Comparison of ENCODE assay signal across 2 cellular contexts in the genomic region with DNA sequence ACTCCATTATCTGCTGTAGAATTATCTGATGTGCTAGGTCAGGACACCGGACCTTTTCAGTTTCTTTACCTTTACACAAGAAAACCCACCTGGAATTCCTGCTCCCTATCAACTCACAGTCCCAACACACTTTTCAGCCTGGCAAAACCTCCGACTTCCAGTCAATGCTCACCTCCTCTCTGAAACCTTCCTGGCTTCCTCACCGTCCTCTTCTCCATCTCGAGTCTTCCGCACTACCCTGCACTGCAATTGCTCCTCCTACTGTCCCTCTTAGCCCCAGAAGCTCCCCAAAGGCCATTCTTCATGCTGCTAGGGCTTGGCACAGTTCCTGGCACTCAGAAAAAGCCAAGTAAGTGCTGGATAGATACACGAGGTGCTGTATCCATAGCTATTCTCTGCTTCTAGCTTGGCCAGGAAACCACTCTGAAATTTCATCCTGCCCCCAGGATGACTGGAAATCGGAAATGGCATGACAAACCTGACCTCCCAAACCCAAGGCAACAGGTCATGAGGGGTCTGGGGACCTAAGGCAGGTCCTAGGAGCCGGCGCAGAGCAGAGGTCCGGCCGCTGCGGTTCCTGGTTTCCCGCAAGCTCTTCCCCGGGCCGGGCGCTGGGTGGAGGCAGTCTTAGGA.
TF ChIP-seq lines count a peak whose summit lies in the region.

No MANE protein-coding gene starts in this region.

TF ChIP-seq in H1, 55 proteins besides CTCF, POLR2A, EP300 and RAD21:
- TF ChIP-seq MAFK (IDR thresholded peaks at IDR 0.05; ENCODE audit: low read depth, low read length) (no peak), SIX5 (IDR thresholded peaks at IDR 0.05; ENCODE audit: low read depth, low read length) (no peak), TEAD4 (IDR thresholded peaks at IDR 0.05; ENCODE audit: low read depth, low read length) (no peak), ATF2 (IDR thresholded peaks at IDR 0.05; ENCODE audit: low read length) (no peak), POLR2AphosphoS5 (IDR thresholded peaks at IDR 0.05; ENCODE audit: low read depth, low read length) (no peak), GABPA (IDR thresholded peaks at IDR 0.05; ENCODE audit: borderline replicate concordance, insufficient read depth, low read length) (no peak), SUZ12 (IDR thresholded peaks at IDR 0.05; ENCODE audit: low read length) (no peak), CBX5 (IDR thresholded peaks at IDR 0.05; ENCODE audit: low read depth, low read length) (no peak), SIN3A (conservative IDR thresholded peaks at IDR 0.05 in 1 of 2, IDR thresholded peaks at IDR 0.05 in 1 of 2; ENCODE audit: low read depth in 1 of 2, low read length in 2 of 2) (no peak), RFX5 (IDR thresholded peaks at IDR 0.05; ENCODE audit: borderline replicate concordance, low read depth, low read length) (no peak), RXRA (IDR thresholded peaks at IDR 0.05; ENCODE audit: insufficient read depth, low read depth, low read length) (no peak), ZNF274 (IDR thresholded peaks at IDR 0.05; ENCODE audit: borderline replicate concordance, extremely low read depth, low read length) (no peak), SIRT6 (IDR thresholded peaks at IDR 0.05; ENCODE audit: low read length) (no peak), POU5F1 (IDR thresholded peaks at IDR 0.05; ENCODE audit: low read depth, low read length) (no peak)
- TF ChIP-seq, protein P1, sequence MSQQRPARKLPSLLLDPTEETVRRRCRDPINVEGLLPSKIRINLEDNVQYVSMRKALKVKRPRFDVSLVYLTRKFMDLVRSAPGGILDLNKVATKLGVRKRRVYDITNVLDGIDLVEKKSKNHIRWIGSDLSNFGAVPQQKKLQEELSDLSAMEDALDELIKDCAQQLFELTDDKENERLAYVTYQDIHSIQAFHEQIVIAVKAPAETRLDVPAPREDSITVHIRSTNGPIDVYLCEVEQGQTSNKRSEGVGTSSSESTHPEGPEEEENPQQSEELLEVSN (IDR thresholded peaks at IDR 0.05): no peak

TF ChIP-seq in neural cell, 6 proteins besides CTCF, POLR2A, EP300 and RAD21:
- TF ChIP-seq SMC3 (conservative IDR thresholded peaks at IDR 0.05; ENCODE audit: poor library complexity) (no peak), MXI1 (conservative IDR thresholded peaks at IDR 0.05; ENCODE audit: poor library complexity, severe bottlenecking) (no peak), TAF1 (IDR thresholded peaks at IDR 0.05; ENCODE audit: low read depth) (no peak), EZH2 (IDR thresholded peaks at IDR 0.05; ENCODE audit: borderline replicate concordance, insufficient read depth, low read length, poor library complexity, severe bottlenecking) (no peak), POLR2AphosphoS5 (IDR thresholded peaks at IDR 0.05) (no peak)
- TF ChIP-seq, protein P2, sequence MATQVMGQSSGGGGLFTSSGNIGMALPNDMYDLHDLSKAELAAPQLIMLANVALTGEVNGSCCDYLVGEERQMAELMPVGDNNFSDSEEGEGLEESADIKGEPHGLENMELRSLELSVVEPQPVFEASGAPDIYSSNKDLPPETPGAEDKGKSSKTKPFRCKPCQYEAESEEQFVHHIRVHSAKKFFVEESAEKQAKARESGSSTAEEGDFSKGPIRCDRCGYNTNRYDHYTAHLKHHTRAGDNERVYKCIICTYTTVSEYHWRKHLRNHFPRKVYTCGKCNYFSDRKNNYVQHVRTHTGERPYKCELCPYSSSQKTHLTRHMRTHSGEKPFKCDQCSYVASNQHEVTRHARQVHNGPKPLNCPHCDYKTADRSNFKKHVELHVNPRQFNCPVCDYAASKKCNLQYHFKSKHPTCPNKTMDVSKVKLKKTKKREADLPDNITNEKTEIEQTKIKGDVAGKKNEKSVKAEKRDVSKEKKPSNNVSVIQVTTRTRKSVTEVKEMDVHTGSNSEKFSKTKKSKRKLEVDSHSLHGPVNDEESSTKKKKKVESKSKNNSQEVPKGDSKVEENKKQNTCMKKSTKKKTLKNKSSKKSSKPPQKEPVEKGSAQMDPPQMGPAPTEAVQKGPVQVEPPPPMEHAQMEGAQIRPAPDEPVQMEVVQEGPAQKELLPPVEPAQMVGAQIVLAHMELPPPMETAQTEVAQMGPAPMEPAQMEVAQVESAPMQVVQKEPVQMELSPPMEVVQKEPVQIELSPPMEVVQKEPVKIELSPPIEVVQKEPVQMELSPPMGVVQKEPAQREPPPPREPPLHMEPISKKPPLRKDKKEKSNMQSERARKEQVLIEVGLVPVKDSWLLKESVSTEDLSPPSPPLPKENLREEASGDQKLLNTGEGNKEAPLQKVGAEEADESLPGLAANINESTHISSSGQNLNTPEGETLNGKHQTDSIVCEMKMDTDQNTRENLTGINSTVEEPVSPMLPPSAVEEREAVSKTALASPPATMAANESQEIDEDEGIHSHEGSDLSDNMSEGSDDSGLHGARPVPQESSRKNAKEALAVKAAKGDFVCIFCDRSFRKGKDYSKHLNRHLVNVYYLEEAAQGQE (IDR thresholded peaks at IDR 0.05; ENCODE audit: borderline replicate concordance): no peak
